Comparison of ENCODE assay signal across 10 cellular contexts in genomic region chr11:134444160-134445108, GRCh38. TPM values are rescaled to one million over a fixed set of nuclear protein-coding genes. Genes with fewer than 3 reads are reported as not detected.
DNase-seq lines count a peak whose midpoint lies in the region; ATAC-seq, FAIRE-seq and TF ChIP-seq lines count a peak whose summit lies in the region.
"Not testable (repeated sequence)": the region's sequence is repeated elsewhere in the genome, so short reads cannot be mapped to it uniquely, and the experiment has no call there.
"Had no signal": no experiment of that assay in that cellular context is flagged by ENCODE, and none has a peak within 500 bp of the region (broad histone marks: within the 10 kb centered on the region; RNA-seq: fewer than 3 reads in every experiment).

No MANE protein-coding gene starts in this region.

- H3K9me3 ChIP-seq in H1 (ENCODE audit: insufficient read depth in 2 of 2, low read depth in 1 of 2, low read length in 1 of 2) = not testable (repeated sequence)

- H3K27ac Mint-ChIP-seq in activated CD8-positive, alpha-beta T cell treated with anti-CD3 and anti-CD28 coated beads for 36 hours = not testable (repeated sequence)
- peak overlapping the region in 1 of 2 donors; percentile 53 for H3K27ac Mint-ChIP-seq in activated naive CD4-positive, alpha-beta T cell treated with anti-CD3 and anti-CD28 coated beads, Interleukin-2, amount 50 U/mL, for 72 hours

- not testable (repeated sequence) for H4K8ac ChIP-seq in H1 (ENCODE audit: extremely low read depth, insufficient read depth, low read length)

- H2BK15ac ChIP-seq in H1 (ENCODE audit: low read length) = not testable (repeated sequence)

- not testable (repeated sequence) for H3K14ac ChIP-seq in H1 (ENCODE audit: insufficient read length)

- not testable (repeated sequence) for ATAC-seq in activated CD8-positive, alpha-beta T cell treated with anti-CD3 and anti-CD28 coated beads for 36 hours
- peak; percentile 34 to 80 for ATAC-seq in activated naive CD4-positive, alpha-beta T cell treated with anti-CD3 and anti-CD28 coated beads, Interleukin-2, amount 50 U/mL, for 72 hours

- not testable (repeated sequence) for H3K4me3 Mint-ChIP-seq in activated CD8-positive, alpha-beta T cell treated with anti-CD3 and anti-CD28 coated beads for 36 hours

- TF ChIP-seq CTCF in activated CD8-positive, alpha-beta T cell treated with anti-CD3 and anti-CD28 coated beads for 36 hours (IDR thresholded peaks at IDR 0.05); H1 (IDR thresholded peaks at IDR 0.05; ENCODE audit: control extremely low read depth in 1 of 3, insufficient read depth in 1 of 3, low read depth in 1 of 3, low read length in 3 of 3): not testable (repeated sequence)

- intact Hi-C loops in activated CD8-positive, alpha-beta T cell treated with anti-CD3 and anti-CD28 coated beads for 36 hours (cut with micrococcal nuclease) = not testable (repeated sequence)

- not testable (repeated sequence) for H3K9ac ChIP-seq in H1 (replicated peaks in 1 of 4; ENCODE audit: extremely low read depth in 1 of 4, low read depth in 3 of 4, low read length in 3 of 4)

- not testable (repeated sequence) for H2AK5ac ChIP-seq in H1 (ENCODE audit: low read depth, low read length)

- not testable (repeated sequence) for H2BK120ac ChIP-seq in H1 (replicated peaks; ENCODE audit: low read depth, low read length)

- H2BK12ac ChIP-seq in H1 (ENCODE audit: low read depth, low read length) = not testable (repeated sequence)

- H3K4me2 ChIP-seq in H1 (ENCODE audit: insufficient read depth in 1 of 2, low read depth in 2 of 2, low read length in 2 of 2) = not testable (repeated sequence)

- H3K79me1 ChIP-seq in H1 (ENCODE audit: low read depth, low read length) = not testable (repeated sequence)

- not testable (repeated sequence) for H4K91ac ChIP-seq in H1 (replicated peaks; ENCODE audit: insufficient read length, low read length)

- peak; percentile 13 for FAIRE-seq in H1 (lab: Jason Lieb, UNC)

- not testable (repeated sequence) for H3K23ac ChIP-seq in H1 (ENCODE audit: insufficient read length)

- H3K4me1 ChIP-seq in H1 (replicated peaks in 1 of 4; ENCODE audit: control insufficient read depth in 3 of 4, insufficient read depth in 4 of 4, low read length in 3 of 4) = not testable (repeated sequence)

- H2AFZ ChIP-seq in H1 (ENCODE audit: low read length) = not testable (repeated sequence)

- not testable (repeated sequence) for H3K4me1 Mint-ChIP-seq in activated CD8-positive, alpha-beta T cell treated with anti-CD3 and anti-CD28 coated beads for 36 hours (ENCODE audit: low read depth)

- H3K79me2 ChIP-seq in H1 (ENCODE audit: control insufficient read depth in 1 of 2, insufficient read depth in 2 of 2, low read length in 2 of 2) = not testable (repeated sequence)

- not testable (repeated sequence) for H3K18ac ChIP-seq in H1 (ENCODE audit: extremely low read depth, low read length)

- not testable (repeated sequence) for TF ChIP-seq EP300 in H1 (IDR thresholded peaks at IDR 0.05; ENCODE audit: borderline replicate concordance in 1 of 2, low read depth in 2 of 2, low read length in 2 of 2)

- CTCF ChIA-PET in activated CD8-positive, alpha-beta T cell treated with anti-CD3 and anti-CD28 coated beads for 36 hours (lab: Charles Lee); H1 (lab: Charles Lee; ENCODE audit: partially characterized antibody): not testable (repeated sequence)

- peak; percentile 10 for DNase-seq in Daoy (ENCODE audit: low read depth)
- peak; percentile 92 for DNase-seq in HT1080 (ENCODE audit: low read depth)
- peak; percentile 97 for DNase-seq in RKO (ENCODE audit: low spot score)
- peak; percentile 26 for DNase-seq in activated CD8-positive, alpha-beta T cell treated with anti-CD3 and anti-CD28 coated beads for 36 hours
- DNase-seq in activated naive CD4-positive, alpha-beta T cell treated with anti-CD3 and anti-CD28 coated beads, Interleukin-2, amount 50 U/mL, for 72 hours (ENCODE audit: low spot score in 2 of 2) = peak in 1 of 2 donors; percentile 58
- not testable (repeated sequence) for DNase-seq in H1 (ENCODE audit: low read depth in 1 of 2, low spot score in 2 of 2)
- DNase-seq in mesenteric fat pad (ENCODE audit: low spot score) = peak; percentile 30
- DNase-seq in stimulated activated naive CD4-positive, alpha-beta T cell treated with Interleukin-2 at 50 U/mL for 16 hours (lab: John Stamatoyannopoulos, UW) = peak; percentile 4

- not testable (repeated sequence) for H3K9me3 Mint-ChIP-seq in activated CD8-positive, alpha-beta T cell treated with anti-CD3 and anti-CD28 coated beads for 36 hours
- peaks cover 7 to 20% of the 10 kb centered on the region in 2 donors for H3K9me3 Mint-ChIP-seq in activated naive CD4-positive, alpha-beta T cell treated with anti-CD3 and anti-CD28 coated beads, Interleukin-2, amount 50 U/mL, for 72 hours

- not testable (repeated sequence) for H3K27ac ChIP-seq in H1 (ENCODE audit: low read depth, low read length)

- H3K23me2 ChIP-seq in H1 (ENCODE audit: low read depth, low read length) = not testable (repeated sequence)

- H3K27me3 Mint-ChIP-seq in activated CD8-positive, alpha-beta T cell treated with anti-CD3 and anti-CD28 coated beads for 36 hours = not testable (repeated sequence)

- not testable (repeated sequence) for H2BK5ac ChIP-seq in H1 (ENCODE audit: low read depth, low read length)

- not testable (repeated sequence) for H3K36me3 Mint-ChIP-seq in activated CD8-positive, alpha-beta T cell treated with anti-CD3 and anti-CD28 coated beads for 36 hours (ENCODE audit: low read depth); activated naive CD4-positive, alpha-beta T cell treated with anti-CD3 and anti-CD28 coated beads, Interleukin-2, amount 50 U/mL, for 72 hours

- not testable (repeated sequence) for H4K20me1 ChIP-seq in H1 (replicated peaks in 1 of 2; ENCODE audit: control insufficient read depth in 1 of 2, insufficient read depth in 2 of 2, low read length in 2 of 2)

- H3K56ac ChIP-seq in H1 (replicated peaks; ENCODE audit: insufficient read length, low read depth, low read length) = not testable (repeated sequence)

- not testable (repeated sequence) for H3K4ac ChIP-seq in H1 (replicated peaks; ENCODE audit: insufficient read length, low read depth, low read length)

- not testable (repeated sequence) for H4K5ac ChIP-seq in H1 (ENCODE audit: insufficient read length, low read depth, low read length)

- H2BK20ac ChIP-seq in H1 (ENCODE audit: low read length) = not testable (repeated sequence)

- H3K27me3 ChIP-seq in H1 (replicated peaks in 1 of 4; ENCODE audit: control insufficient read depth in 3 of 4, extremely low read depth in 1 of 4, insufficient read depth in 3 of 4, low read length in 3 of 4) = not testable (repeated sequence)

- H3K4me3 ChIP-seq in H1 (ENCODE audit: extremely low read depth in 1 of 4, insufficient read depth in 2 of 4, low read depth in 3 of 4, low read length in 4 of 4) = not testable (repeated sequence)

- POLR2A ChIA-PET in activated CD8-positive, alpha-beta T cell treated with anti-CD3 and anti-CD28 coated beads for 36 hours (lab: Charles Lee); H1 (lab: Charles Lee; ENCODE audit: partially characterized antibody): not testable (repeated sequence)

- not testable (repeated sequence) for TF ChIP-seq RAD21 in H1 (IDR thresholded peaks at IDR 0.05 in 1 of 2, conservative IDR thresholded peaks at IDR 0.05 in 1 of 2; ENCODE audit: low read depth in 2 of 2, low read length in 2 of 2)

- H3K36me3 ChIP-seq in H1 (ENCODE audit: control insufficient read depth in 2 of 4, insufficient read depth in 4 of 4, low read length in 3 of 4) = not testable (repeated sequence)

- not testable (repeated sequence) for TF ChIP-seq POLR2A in H1 (IDR thresholded peaks at IDR 0.05; ENCODE audit: control extremely low read depth in 1 of 2, low read depth in 2 of 2, low read length in 2 of 2)

- 87% methylated on average over 17 of the region's 17 CpGs; no CpG with 5 or more reads in 1 of the 2 experiments for whole genome bisulfite sequencing in H1 (ENCODE audit: extremely low coverage in 1 of 2, insufficient coverage in 1 of 2, insufficient read length in 1 of 2, insufficient replicate concordance in 2 of 2, low coverage in 1 of 2, low lambda C conversion rate in 2 of 2, missing lambda C conversion rate in 1 of 2), 2 experiments

TF ChIP-seq in H1, 55 proteins besides CTCF, POLR2A, EP300 and RAD21:
- 0 out of 2 replicates have a peak, but pooled peaks have one; percentile 48 for TF ChIP-seq CHD2 (IDR thresholded peaks at IDR 0.05; ENCODE audit: low read length)

RNA-seq across cellular contexts. Expression of gene B3GAT1, which starts 32.4 kb away (rescaled TPM):
- total RNA-seq in Daoy (2014; rRNA removed; shearing (Covaris generic)) = 0.29 and 1.3 TPM in 2 replicates
- 0.23 and 0.45 TPM in 2 replicates for total RNA-seq in HT1080 (2014; rRNA removed; shearing (Covaris generic))
- 0.20 and 0.53 TPM in 2 replicates for polyA plus RNA-seq in HT1080 (2015; cell fraction: cytosol; rRNA removed)
- polyA plus RNA-seq in HT1080 (2015; cell fraction: nucleus; rRNA removed) = 0.11 and 0.29 TPM in 2 replicates
- under 1 TPM in 1 of 2 experiments, not detected in 1; 0.07 TPM for total RNA-seq in activated CD8-positive, alpha-beta T cell treated with anti-CD3 and anti-CD28 coated beads for 36 hours
- total RNA-seq in activated naive CD4-positive, alpha-beta T cell treated with anti-CD3 and anti-CD28 coated beads, Interleukin-2, amount 50 U/mL, for 72 hours = under 1 TPM; 0.09 to 0.23 TPM
- total RNA-seq in H1 (2021; fragmentation: NEBNext Ultra II Directional; extraction: Animal tissue kit (Norgen Biotek cat#: 25700)) = 32.4 and 35.0 TPM in 2 replicates
- polyA plus RNA-seq in H1 (2011; rRNA removed) = 19.7 and 27.0 TPM in 2 replicates
- 18.2 TPM for polyA plus RNA-seq in H1 (2011; cell fraction: cytosol; rRNA removed)
- 46.6 TPM for polyA plus RNA-seq in H1 (2011; cell fraction: nucleus; rRNA removed)
- 22.6 to 25.8 TPM (median 24.3 TPM) in 4 replicates for polyA plus RNA-seq in H1 (2012, experiment 1 of 2)
- 23.0 TPM for polyA plus RNA-seq in H1 (2012, experiment 2 of 2)
- polyA plus RNA-seq in H1 (2013, experiment 1 of 2) = 16.5 TPM
- 16.3 TPM for polyA plus RNA-seq in H1 (2013, experiment 2 of 2)
- polyA minus RNA-seq in H1 (2011; rRNA and poly(A)+ RNA removed) = 10.1 and 12.8 TPM in 2 replicates
- 15.9 TPM for polyA minus RNA-seq in H1 (2011; cell fraction: cytosol; rRNA and poly(A)+ RNA removed)
- polyA minus RNA-seq in H1 (2011; cell fraction: nucleus; rRNA and poly(A)+ RNA removed) = 20.5 TPM
- total RNA-seq in mesenteric fat pad = 0.32 TPM
- total RNA-seq: GM23248, SJSA1 had no signal
- polyA plus RNA-seq: GM23248 had no signal

Comparison
In these comparisons a context has a peak if more than half of its experiments do, and no peak if none do; other contexts are left out.
1. RNA of gene B3GAT1, which starts 32.4 kb away (total RNA-seq): 32.4 to 35.0 TPM in H1; 0.23 to 0.45 TPM in HT1080, 0.32 TPM in mesenteric fat pad (single experiment), 0.29 to 1.3 TPM in Daoy, 0.09 to 0.23 TPM in activated naive CD4-positive, alpha-beta T cell treated with anti-CD3 and anti-CD28 coated beads, Interleukin-2, amount 50 U/mL, for 72 hours and 0.07 TPM in activated CD8-positive, alpha-beta T cell treated with anti-CD3 and anti-CD28 coated beads for 36 hours; every median in the first group is over 10 times any median in the second.